12 cellular contexts compared by ENCODE assay signal in genomic region chr13:106529415-106530208, GRCh38. TPM values are rescaled to one million over a fixed set of nuclear protein-coding genes. Genes with fewer than 3 reads are reported as not detected.
DNase-seq lines count a peak whose midpoint lies in the region; ATAC-seq, FAIRE-seq and TF ChIP-seq lines count a peak whose summit lies in the region.
"Had no signal": no experiment of that assay in that cellular context is flagged by ENCODE, and none has a peak within 500 bp of the region (broad histone marks: within the 10 kb centered on the region; RNA-seq: fewer than 3 reads in every experiment).

No MANE protein-coding gene starts in this region.

- H3K9ac ChIP-seq in BLaER1, result peak overlapping the region; percentile 38; the same call in 1 of the 2 replicates
- peak overlapping the region; percentile 86 for H3K9ac ChIP-seq in neural cell (ENCODE audit: low read length)

- H2AFZ ChIP-seq in neural cell (ENCODE audit: low read depth, low read length), result no peak overlapping the region

- no peaks in the 10 kb centered on the region for H3K9me3 ChIP-seq in BLaER1
- H3K9me3 ChIP-seq in SJCRH30 (replicated peaks), result no peaks in the 10 kb centered on the region
- H3K9me3 ChIP-seq in neural cell (ENCODE audit: low read length), result no peaks in the 10 kb centered on the region
- H3K9me3 ChIP-seq in tibial nerve, result no peaks in the 10 kb centered on the region
- H3K9me3 ChIP-seq in pancreas, result no peaks in the 10 kb centered on the region
- H3K9me3 ChIP-seq: right lobe of liver, thyroid gland had no signal

- no peak for TF ChIP-seq RAD21 in neural cell (conservative IDR thresholded peaks at IDR 0.05)

- H3K9me2 ChIP-seq in neural cell (ENCODE audit: insufficient read depth, low read length), result no peaks in the 10 kb centered on the region

- H4K20me1 ChIP-seq in BLaER1 (peaks cover 100% of the 10 kb centered on the region), neural cell (ENCODE audit: insufficient read depth) (peaks cover 10% of the 10 kb centered on the region)

- H3K4me1 ChIP-seq in BLaER1, result peaks cover 73% of the 10 kb centered on the region
- peaks cover 8% of the 10 kb centered on the region for H3K4me1 ChIP-seq in SJCRH30
- peaks cover 0 to 29% (median 9%) of the 10 kb centered on the region in 4 donors for H3K4me1 ChIP-seq in tibial nerve
- peaks cover 0 to 3% (median 0%) of the 10 kb centered on the region in 3 donors for H3K4me1 ChIP-seq in pancreas

- WGBS in tibial nerve, 2 donors, result 70 to 78% methylated on average over 9 of the region's 9 CpGs
- 83 to 89% methylated on average over 9 of the region's 9 CpGs for WGBS in pancreas, 2 donors

- intact Hi-C loops in pancreas (cut with DNase I), result loop anchor here in 1 of 3 donors (10.0 kb wide), 1 partner anchor 1115 kb away; no protein-coding TSS in a partner anchor

- H3K4me3 ChIP-seq in BLaER1 (peak overlapping the region; percentile 94), SJCRH30 (no peak overlapping the region), epithelial cell of esophagus (ENCODE audit: low read length) (peak overlapping the region; percentile 92), neural cell (ENCODE audit: low read length) (peak overlapping the region; percentile 71), tibial nerve (no peak overlapping the region), pancreas (no peak overlapping the region)
- H3K4me3 ChIP-seq: right lobe of liver, thyroid gland had no signal

- peaks cover 17% of the 10 kb centered on the region for H3F3A ChIP-seq in neural cell (ENCODE audit: insufficient read depth, low read length, poor library complexity, severe bottlenecking)

- H3K27ac ChIP-seq in BLaER1 (no peak overlapping the region), SJCRH30 (peak overlapping the region; percentile 10; the same call in 1 of the 2 replicates), neural cell (ENCODE audit: low read length) (peak overlapping the region; percentile 82), tibial nerve (no peak overlapping the region), pancreas (no peak overlapping the region)
- H3K27ac ChIP-seq: thyroid gland had no signal

- DNase-seq in SJCRH30 (no peak), epithelial cell of esophagus (ENCODE audit: low read depth) (no peak), SIG-M5 treated with dmso at 0.1 percent for 504 hours (lab: John Stamatoyannopoulos, UW; ENCODE audit: unreplicated experiment) (no peak), tibial nerve (ENCODE audit: low spot score in 2 of 2) (no peak), medulla oblongata (ENCODE audit: extremely low spot score) (no peak), pancreas (no peak)
- DNase-seq: effector memory CD8-positive, alpha-beta T cell; right lobe of liver; SHP77 treated with DMSO at 0.1 percent for 48 hours; thyroid gland had no signal

- H3K4me2 ChIP-seq in BLaER1 (peak overlapping the region; percentile 95), neural cell (ENCODE audit: low read length) (peak overlapping the region; percentile 77)

- no peak for ATAC-seq in pancreas
- ATAC-seq: effector memory CD8-positive, alpha-beta T cell; right lobe of liver had no signal

- TF ChIP-seq EP300 in neural cell (conservative IDR thresholded peaks at IDR 0.05; ENCODE audit: poor library complexity, severe bottlenecking) (no peak), tibial nerve (IDR thresholded peaks at IDR 0.05) (no peak)

- TF ChIP-seq CTCF in epithelial cell of esophagus (IDR thresholded peaks at IDR 0.05; ENCODE audit: insufficient read depth, low read depth, low read length, missing control alignments) (no peak), neural cell (IDR thresholded peaks at IDR 0.05; ENCODE audit: poor library complexity, severe bottlenecking) (no peak), tibial nerve (IDR thresholded peaks at IDR 0.05) (no peak), pancreas (IDR thresholded peaks at IDR 0.05) (no peak)

- FAIRE-seq in pancreas (lab: Jason Lieb, UNC), result no peak

- peaks cover 99% of the 10 kb centered on the region for H3K79me2 ChIP-seq in neural cell (replicated peaks; ENCODE audit: insufficient read depth, low read length)

- TF ChIP-seq POLR2A in tibial nerve (IDR thresholded peaks at IDR 0.05), result no peak

- H3K27me3 ChIP-seq in BLaER1 (no peaks in the 10 kb centered on the region), SJCRH30 (no peaks in the 10 kb centered on the region), neural cell (ENCODE audit: insufficient read depth, low read depth, low read length) (no peaks in the 10 kb centered on the region), tibial nerve (no peaks in the 10 kb centered on the region), pancreas (no peaks in the 10 kb centered on the region)
- H3K27me3 ChIP-seq: thyroid gland had no signal

- H3K36me3 ChIP-seq in BLaER1, result peaks cover 78% of the 10 kb centered on the region
- no peaks in the 10 kb centered on the region for H3K36me3 ChIP-seq in SJCRH30
- no peaks in the 10 kb centered on the region for H3K36me3 ChIP-seq in neural cell (ENCODE audit: insufficient read depth, low read length)
- H3K36me3 ChIP-seq in tibial nerve, result no peaks in the 10 kb centered on the region
- H3K36me3 ChIP-seq in pancreas, result no peaks in the 10 kb centered on the region
- H3K36me3 ChIP-seq: right lobe of liver, thyroid gland had no signal

TF ChIP-seq in neural cell, 6 proteins besides CTCF, POLR2A, EP300 and RAD21:
- TF ChIP-seq TAF1 (IDR thresholded peaks at IDR 0.05; ENCODE audit: low read depth) (no peak), POLR2AphosphoS5 (IDR thresholded peaks at IDR 0.05) (no peak), REST (IDR thresholded peaks at IDR 0.05; ENCODE audit: borderline replicate concordance) (no peak), MXI1 (conservative IDR thresholded peaks at IDR 0.05; ENCODE audit: poor library complexity, severe bottlenecking) (no peak), SMC3 (conservative IDR thresholded peaks at IDR 0.05; ENCODE audit: poor library complexity) (peak; percentile 33), EZH2 (IDR thresholded peaks at IDR 0.05; ENCODE audit: borderline replicate concordance, insufficient read depth, low read length, poor library complexity, severe bottlenecking) (no peak)

RNA-seq across cellular contexts. Expression of gene EFNB2, which starts 5.8 kb away (rescaled TPM):
- 18.0 and 19.0 TPM in 2 replicates for total RNA-seq in SJCRH30 (2014; rRNA removed; shearing (Covaris generic))
- polyA plus RNA-seq in neural cell (52.0 and 53.1 TPM in 2 replicates), pancreas (1 to 10 TPM; 3.0 to 4.4 TPM)
- 103 and 111 TPM in 2 replicates for polyA minus RNA-seq in neural cell
- total RNA-seq in tibial nerve (10 to 100 TPM; 12.6 to 20.8 (median 18.3) TPM), pancreas (1 to 10 TPM; 2.4 to 8.0 (median 2.9) TPM)

RNA-seq across cellular contexts. Expression of gene ARGLU1, which starts 38.3 kb away (rescaled TPM):
- 66.9 and 100 TPM in 2 replicates for total RNA-seq in SJCRH30 (2014; rRNA removed; shearing (Covaris generic))
- 943 and 967 TPM in 2 replicates for polyA plus RNA-seq in neural cell
- 251 and 267 TPM in 2 replicates for polyA minus RNA-seq in neural cell
- total RNA-seq in tibial nerve, result 100 to 1,000 TPM; 115 to 148 (median 138) TPM
- 10 to 100 TPM; 15.9 to 42.4 (median 24.2) TPM for total RNA-seq in pancreas
- polyA plus RNA-seq in pancreas, result 10 to 100 TPM; 53.8 to 96.1 TPM

Comparison
In these comparisons a context has a peak if more than half of its experiments do, and no peak if none do; other contexts are left out.
1. H3K27ac ChIP-seq: peak in SJCRH30 (single experiment) and neural cell (single experiment); none in BLaER1 (single experiment), tibial nerve (0 of 4) and pancreas (0 of 4).
2. H3K4me3 ChIP-seq: peak in BLaER1 (single experiment), epithelial cell of esophagus (single experiment) and neural cell (single experiment); none in SJCRH30 (single experiment), tibial nerve (0 of 4) and pancreas (0 of 4).